ENCODE assay signal across 9 cellular contexts in genomic region chr9:112020680-112021596, GRCh38.
DNase-seq lines count a peak whose midpoint lies in the region; ATAC-seq, FAIRE-seq and TF ChIP-seq lines count a peak whose summit lies in the region.
"Had no signal": no experiment of that assay in that cellular context is flagged by ENCODE, and none has a peak within 500 bp of the region (broad histone marks: within the 10 kb centered on the region; RNA-seq: fewer than 3 reads in every experiment).

No MANE protein-coding gene starts in this region.

- FAIRE-seq in bronchial epithelial cell (lab: Jason Lieb, UNC), result no peak

- H3K4me3 ChIP-seq in bronchial epithelial cell (ENCODE audit: low read depth, low read length), result no peak overlapping the region
- H3K4me3 ChIP-seq: SK-N-MC had no signal

- POLR2A ChIA-PET in activated CD4-positive, alpha-beta memory T cell treated with anti-CD3 and anti-CD28 coated beads, Interleukin-2, amount 10 ng/mL, durations not matched to agents 7 days and 5 days (lab: Charles Lee), result interaction anchor here (1.0 to 1.9 kb wide), 2 partner anchors 32 to 123 kb away, joined by 3 read pairs; no protein-coding TSS in a partner anchor
- POLR2A ChIA-PET in activated CD4-positive, alpha-beta memory T cell treated with anti-CD3 and anti-CD28 coated beads for 36 hours (lab: Charles Lee), result no interaction called here

- ATAC-seq in HG03342 (IDR thresholded peaks at IDR 0.05; ENCODE audit: unreplicated experiment) (peak; percentile 54), GM21360 (IDR thresholded peaks at IDR 0.05; ENCODE audit: unreplicated experiment) (no peak)
- peak; percentile 51 for ATAC-seq in stimulated activated effector memory CD8-positive, alpha-beta T cell treated with anti-CD3 and anti-CD28 coated beads, Interleukin-12 subunit alpha, Interleukin-12 subunit beta, amount 100 ng/mL, for 72 hours

- peak overlapping the region; percentile 42 for H3K27ac Mint-ChIP-seq in activated CD4-positive, alpha-beta memory T cell treated with anti-CD3 and anti-CD28 coated beads, Interleukin-2, amount 10 ng/mL, durations not matched to agents 7 days and 5 days
- H3K27ac Mint-ChIP-seq in activated CD4-positive, alpha-beta memory T cell treated with anti-CD3 and anti-CD28 coated beads for 36 hours, result no peak overlapping the region
- no peak overlapping the region for H3K27ac Mint-ChIP-seq in stimulated activated effector memory CD8-positive, alpha-beta T cell treated with anti-CD3 and anti-CD28 coated beads, Interleukin-12 subunit alpha, Interleukin-12 subunit beta, amount 100 ng/mL, for 72 hours

- peaks cover 3% of the 10 kb centered on the region for H3K36me3 Mint-ChIP-seq in activated CD4-positive, alpha-beta memory T cell treated with anti-CD3 and anti-CD28 coated beads, Interleukin-2, amount 10 ng/mL, durations not matched to agents 7 days and 5 days (ENCODE audit: low read depth)
- H3K36me3 Mint-ChIP-seq in activated CD4-positive, alpha-beta memory T cell treated with anti-CD3 and anti-CD28 coated beads for 36 hours, result no peaks in the 10 kb centered on the region
- peaks cover 6% of the 10 kb centered on the region for H3K36me3 Mint-ChIP-seq in stimulated activated effector memory CD8-positive, alpha-beta T cell treated with anti-CD3 and anti-CD28 coated beads, Interleukin-12 subunit alpha, Interleukin-12 subunit beta, amount 100 ng/mL, for 72 hours

- peaks cover 13% of the 10 kb centered on the region for H3K4me1 Mint-ChIP-seq in activated CD4-positive, alpha-beta memory T cell treated with anti-CD3 and anti-CD28 coated beads, Interleukin-2, amount 10 ng/mL, durations not matched to agents 7 days and 5 days
- H3K4me1 Mint-ChIP-seq in activated CD4-positive, alpha-beta memory T cell treated with anti-CD3 and anti-CD28 coated beads for 36 hours (ENCODE audit: low read depth), result peaks cover 12% of the 10 kb centered on the region
- H3K4me1 Mint-ChIP-seq in stimulated activated effector memory CD8-positive, alpha-beta T cell treated with anti-CD3 and anti-CD28 coated beads, Interleukin-12 subunit alpha, Interleukin-12 subunit beta, amount 100 ng/mL, for 72 hours, result peaks cover 9% of the 10 kb centered on the region

- CTCF ChIA-PET in activated CD4-positive, alpha-beta memory T cell treated with anti-CD3 and anti-CD28 coated beads, Interleukin-2, amount 10 ng/mL, durations not matched to agents 7 days and 5 days (lab: Charles Lee), result interaction anchor here (0.9 kb wide), 1 partner anchor 15 kb away, joined by 3 read pairs; no protein-coding TSS in a partner anchor
- CTCF ChIA-PET in activated CD4-positive, alpha-beta memory T cell treated with anti-CD3 and anti-CD28 coated beads for 36 hours (lab: Charles Lee), result no interaction called here

- no peaks in the 10 kb centered on the region for H3K9me3 Mint-ChIP-seq in activated CD4-positive, alpha-beta memory T cell treated with anti-CD3 and anti-CD28 coated beads, Interleukin-2, amount 10 ng/mL, durations not matched to agents 7 days and 5 days
- no peaks in the 10 kb centered on the region for H3K9me3 Mint-ChIP-seq in activated CD4-positive, alpha-beta memory T cell treated with anti-CD3 and anti-CD28 coated beads for 36 hours
- no peaks in the 10 kb centered on the region for H3K9me3 Mint-ChIP-seq in stimulated activated effector memory CD8-positive, alpha-beta T cell treated with anti-CD3 and anti-CD28 coated beads, Interleukin-12 subunit alpha, Interleukin-12 subunit beta, amount 100 ng/mL, for 72 hours

- no peak overlapping the region for H3K4me3 Mint-ChIP-seq in activated CD4-positive, alpha-beta memory T cell treated with anti-CD3 and anti-CD28 coated beads, Interleukin-2, amount 10 ng/mL, durations not matched to agents 7 days and 5 days
- no peak overlapping the region for H3K4me3 Mint-ChIP-seq in activated CD4-positive, alpha-beta memory T cell treated with anti-CD3 and anti-CD28 coated beads for 36 hours
- no peak overlapping the region for H3K4me3 Mint-ChIP-seq in stimulated activated effector memory CD8-positive, alpha-beta T cell treated with anti-CD3 and anti-CD28 coated beads, Interleukin-12 subunit alpha, Interleukin-12 subunit beta, amount 100 ng/mL, for 72 hours

- no peaks in the 10 kb centered on the region for H3K36me3 ChIP-seq in bronchial epithelial cell (ENCODE audit: control insufficient read depth, insufficient read depth, low read length)

- peaks cover 16% of the 10 kb centered on the region for H3K27me3 Mint-ChIP-seq in activated CD4-positive, alpha-beta memory T cell treated with anti-CD3 and anti-CD28 coated beads, Interleukin-2, amount 10 ng/mL, durations not matched to agents 7 days and 5 days
- peaks cover 3% of the 10 kb centered on the region for H3K27me3 Mint-ChIP-seq in activated CD4-positive, alpha-beta memory T cell treated with anti-CD3 and anti-CD28 coated beads for 36 hours

- TF ChIP-seq CTCF in bronchial epithelial cell (IDR thresholded peaks at IDR 0.05; ENCODE audit: insufficient read depth, low read length, severe bottlenecking), result no peak

- DNase-seq in activated CD4-positive, alpha-beta memory T cell treated with anti-CD3 and anti-CD28 coated beads, Interleukin-2, amount 10 ng/mL, durations not matched to agents 7 days and 5 days, result no peak
- no peak for DNase-seq in activated CD4-positive, alpha-beta memory T cell treated with anti-CD3 and anti-CD28 coated beads for 36 hours
- DNase-seq in bronchial epithelial cell (ENCODE audit: low read depth) (peak; percentile 98), cerebellum (ENCODE audit: low spot score) (no peak), NOMO-1 (lab: John Stamatoyannopoulos, UW; ENCODE audit: unreplicated experiment in 2 of 2) (no peak)
- DNase-seq in stimulated activated effector memory CD8-positive, alpha-beta T cell treated with anti-CD3 and anti-CD28 coated beads, Interleukin-12 subunit alpha, Interleukin-12 subunit beta, amount 100 ng/mL, for 72 hours (ENCODE audit: low spot score in 2 of 2), result no peak

- intact Hi-C loops in activated CD4-positive, alpha-beta memory T cell treated with anti-CD3 and anti-CD28 coated beads for 36 hours (cut with micrococcal nuclease), result no loop called here

- H3K27me3 ChIP-seq in bronchial epithelial cell (ENCODE audit: control insufficient read depth, insufficient read depth, low read length), result no peaks in the 10 kb centered on the region
